22 cellular contexts compared by ENCODE assay signal in the genomic region with DNA sequence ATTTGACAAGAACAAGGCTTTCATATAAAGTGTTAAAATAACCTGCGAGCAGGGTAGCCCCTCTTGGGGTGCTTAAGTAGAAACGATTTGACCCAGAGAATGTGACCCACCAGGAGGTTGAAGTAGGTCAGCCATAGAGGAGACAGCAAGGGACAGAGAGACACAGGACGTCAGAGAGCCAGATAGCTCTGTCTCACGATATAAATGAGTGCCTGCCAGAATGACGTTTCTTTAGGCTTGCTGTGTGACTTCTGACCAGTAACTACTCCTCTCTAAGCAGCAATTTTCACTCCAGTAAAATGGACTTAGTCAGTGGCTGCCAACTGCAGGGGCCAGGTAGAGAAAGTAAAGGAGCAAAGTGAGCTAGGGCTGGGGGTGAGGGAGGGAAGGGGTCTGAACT.
DNase-seq lines count a peak whose midpoint lies in the region; ATAC-seq lines count a peak whose summit lies in the region.
"Had no signal": no experiment of that assay in that cellular context is flagged by ENCODE, and none has a peak within 500 bp of the region (broad histone marks: within the 10 kb centered on the region; RNA-seq: fewer than 3 reads in every experiment).

No MANE protein-coding gene starts in this region.

- peak overlapping the region; percentile 51 for H3K4me3 Mint-ChIP-seq in activated CD4-positive, alpha-beta T cell treated with anti-CD3 and anti-CD28 coated beads, Interleukin-2, amount 10 ng/mL, durations not matched to agents 24 days and 14 days
- H3K4me3 Mint-ChIP-seq in stimulated activated naive CD8-positive, alpha-beta T cell treated with anti-CD3 and anti-CD28 coated beads, Interleukin-15, amount 100 ng/mL, for 72 hours: peak overlapping the region in 1 of 2 donors; percentile 14
- H3K4me3 Mint-ChIP-seq in central memory CD8-positive, alpha-beta T cell: no peak overlapping the region
- H3K4me3 Mint-ChIP-seq: CD14-positive monocyte had no signal

- intact Hi-C loops in activated CD4-positive, alpha-beta T cell treated with anti-CD3 and anti-CD28 coated beads, Interleukin-2, amount 10 ng/mL, durations not matched to agents 24 days and 14 days (cut with micrococcal nuclease): loop anchor here (10.0 kb wide), 3 partner anchors 51 to 641 kb away; no protein-coding TSS in a partner anchor

- ATAC-seq in stimulated activated naive CD8-positive, alpha-beta T cell treated with anti-CD3 and anti-CD28 coated beads, Interleukin-15, amount 100 ng/mL, for 72 hours: no peak
- ATAC-seq in stimulated activated naive CD8-positive, alpha-beta T cell treated with anti-CD3 and anti-CD28 coated beads, Interleukin-15, Interleukin-2, amounts not matched to agents 100 U/mL and 50 U/mL, for 24 hours: no peak
- no peak for ATAC-seq in central memory CD8-positive, alpha-beta T cell (replicated peaks; ENCODE audit: extremely low read depth, poor library complexity, severe bottlenecking)
- ATAC-seq in HG03460 (IDR thresholded peaks at IDR 0.05; ENCODE audit: unreplicated experiment) (no peak), GM18517 (IDR thresholded peaks at IDR 0.05; ENCODE audit: unreplicated experiment) (no peak)
- ATAC-seq: HepG2, PC-3 had no signal

- peak overlapping the region; percentile 76 for H3K27ac Mint-ChIP-seq in activated CD4-positive, alpha-beta T cell treated with anti-CD3 and anti-CD28 coated beads, Interleukin-2, amount 10 ng/mL, durations not matched to agents 24 days and 14 days
- peak overlapping the region; percentile 5 to 55 for H3K27ac Mint-ChIP-seq in stimulated activated naive CD8-positive, alpha-beta T cell treated with anti-CD3 and anti-CD28 coated beads, Interleukin-15, amount 100 ng/mL, for 72 hours
- peak overlapping the region; percentile 23 for H3K27ac Mint-ChIP-seq in central memory CD8-positive, alpha-beta T cell (ENCODE audit: low read depth)
- H3K27ac Mint-ChIP-seq: CD14-positive monocyte had no signal

- peaks cover 2% of the 10 kb centered on the region for H3K27me3 Mint-ChIP-seq in activated CD4-positive, alpha-beta T cell treated with anti-CD3 and anti-CD28 coated beads, Interleukin-2, amount 10 ng/mL, durations not matched to agents 24 days and 14 days
- peaks cover 32% of the 10 kb centered on the region for H3K27me3 Mint-ChIP-seq in stimulated activated naive CD8-positive, alpha-beta T cell treated with anti-CD3 and anti-CD28 coated beads, Interleukin-15, amount 100 ng/mL, for 72 hours
- H3K27me3 Mint-ChIP-seq in central memory CD8-positive, alpha-beta T cell: peaks cover 24% of the 10 kb centered on the region

- peaks cover 46% of the 10 kb centered on the region for H3K4me1 Mint-ChIP-seq in activated CD4-positive, alpha-beta T cell treated with anti-CD3 and anti-CD28 coated beads, Interleukin-2, amount 10 ng/mL, durations not matched to agents 24 days and 14 days
- H3K4me1 Mint-ChIP-seq in stimulated activated naive CD8-positive, alpha-beta T cell treated with anti-CD3 and anti-CD28 coated beads, Interleukin-15, amount 100 ng/mL, for 72 hours: peaks cover 67% of the 10 kb centered on the region
- H3K4me1 Mint-ChIP-seq in central memory CD8-positive, alpha-beta T cell: peaks cover 5% of the 10 kb centered on the region
- H3K4me1 Mint-ChIP-seq: CD14-positive monocyte had no signal

- H3K36me3 Mint-ChIP-seq in activated CD4-positive, alpha-beta T cell treated with anti-CD3 and anti-CD28 coated beads, Interleukin-2, amount 10 ng/mL, durations not matched to agents 24 days and 14 days (ENCODE audit: low read depth): peaks cover 16% of the 10 kb centered on the region
- H3K36me3 Mint-ChIP-seq in central memory CD8-positive, alpha-beta T cell (ENCODE audit: insufficient read depth): no peaks in the 10 kb centered on the region
- H3K36me3 Mint-ChIP-seq: CD14-positive monocyte had no signal

- DNase-seq in activated CD4-positive, alpha-beta T cell treated with anti-CD3 and anti-CD28 coated beads, Interleukin-2, amount 10 ng/mL, durations not matched to agents 24 days and 14 days: peak; percentile 57
- no peak for DNase-seq in activated CD4-positive, alpha-beta T cell treated with anti-CD3 and anti-CD28 coated beads, Interleukin-2, amount 50 U/mL, for 1 hour
- DNase-seq in stimulated activated naive CD8-positive, alpha-beta T cell treated with anti-CD3 and anti-CD28 coated beads, Interleukin-15, amount 100 ng/mL, for 72 hours: no peak
- DNase-seq in stimulated activated naive CD8-positive, alpha-beta T cell treated with anti-CD3 and anti-CD28 coated beads, Interleukin-15, Interleukin-2, amounts not matched to agents 100 U/mL and 50 U/mL, for 24 hours: no peak
- DNase-seq in central memory CD8-positive, alpha-beta T cell (ENCODE audit: low spot score in 2 of 2): no peak
- DNase-seq in medulla oblongata (ENCODE audit: extremely low spot score): no peak
- DNase-seq: 8988T, ACHN, BE2C, DMS153, DND-41, Kasumi-1, NCI-H1092 treated with DMSO at 0.1 percent for 48 hours, NCI-H1436 treated with DMSO at 0.1 percent for 48 hours, NCI-H187 treated with DMSO at 0.1 percent for 48 hours, NCI-H524, NCI-H748 treated with DMSO at 0.1 percent for 48 hours, PC-3 had no signal

- peaks cover 4% of the 10 kb centered on the region for H3K9me3 Mint-ChIP-seq in activated CD4-positive, alpha-beta T cell treated with anti-CD3 and anti-CD28 coated beads, Interleukin-2, amount 10 ng/mL, durations not matched to agents 24 days and 14 days
- no peaks in the 10 kb centered on the region for H3K9me3 Mint-ChIP-seq in stimulated activated naive CD8-positive, alpha-beta T cell treated with anti-CD3 and anti-CD28 coated beads, Interleukin-15, amount 100 ng/mL, for 72 hours
- no peaks in the 10 kb centered on the region for H3K9me3 Mint-ChIP-seq in central memory CD8-positive, alpha-beta T cell
- H3K9me3 Mint-ChIP-seq: CD14-positive monocyte had no signal

Comparison
In these comparisons a context has a peak if more than half of its experiments do, and no peak if none do; other contexts are left out.
1. H3K27ac Mint-ChIP-seq: peak in every context shown above with its lines; median percentile 76 in activated CD4-positive, alpha-beta T cell treated with anti-CD3 and anti-CD28 coated beads, Interleukin-2, amount 10 ng/mL, durations not matched to agents 24 days and 14 days; 30 in stimulated activated naive CD8-positive, alpha-beta T cell treated with anti-CD3 and anti-CD28 coated beads, Interleukin-15, amount 100 ng/mL, for 72 hours; 23 in central memory CD8-positive, alpha-beta T cell.